8 cellular contexts compared by ENCODE assay signal in genomic region chr14:91059576-91060471, GRCh38. TPM values are rescaled to one million over a fixed set of nuclear protein-coding genes. Genes with fewer than 3 reads are reported as not detected.
DNase-seq lines count a peak whose midpoint lies in the region; ATAC-seq and TF ChIP-seq lines count a peak whose summit lies in the region.

No MANE protein-coding gene starts in this region.

- H3K4me1 ChIP-seq in Karpas-422 (ENCODE audit: low read length) (peaks cover 35% of the 10 kb centered on the region), right cardiac atrium (ENCODE audit: control insufficient read depth, insufficient read depth, low read length) (no peaks in the 10 kb centered on the region)

- peak overlapping the region; percentile 95 for H3K4me2 ChIP-seq in Karpas-422 (ENCODE audit: low read depth, low read length, poor library complexity, severe bottlenecking)

- intact Hi-C loops in right cardiac atrium (cut with DNase I), result loop anchor here in 3 of 4 donors (5.0 to 10.0 kb wide), 4 partner anchors 42 to 112 kb away; no protein-coding TSS in a partner anchor

- H3K9me2 ChIP-seq in Karpas-422 (replicated peaks; ENCODE audit: insufficient read depth, low read length), result 0 out of 2 replicates have a peak, but pooled peaks cover 3% of the 10 kb centered on the region

- peak overlapping the region in 2 of 3 donors; percentile 83 to 88 for H3K4me3 Mint-ChIP-seq in T-cell

- H3K4me3 ChIP-seq in Karpas-422 (ENCODE audit: low read length) (peak overlapping the region; percentile 85), right cardiac atrium (ENCODE audit: low read length) (peak overlapping the region; percentile 83), retinal pigment epithelial cell (ENCODE audit: low read length) (peak overlapping the region; percentile 88)

- peaks cover 4% of the 10 kb centered on the region for H3K36me3 Mint-ChIP-seq in T-cell

- peaks cover 27% of the 10 kb centered on the region; the same call in 1 of the 2 replicates for H4K20me1 ChIP-seq in Karpas-422 (ENCODE audit: insufficient read depth, low read depth, low read length)

- no peaks in the 10 kb centered on the region for H3K79me2 ChIP-seq in Karpas-422 (ENCODE audit: low read length)

- POLR2A ChIA-PET in T-cell (lab: Charles Lee), result interaction anchor here (0.8 to 1.5 kb wide), 4 partner anchors 11 to 677 kb away, joined by 3 to 6 read pairs (median 5); partner anchors contain the start of gene DGLUCY (in 1 of the 2)

- peak overlapping the region; percentile 80 for H2AFZ ChIP-seq in Karpas-422 (ENCODE audit: low read length)

- DNase-seq in ELF-1 (ENCODE audit: low read depth, low spot score) (peak; percentile 68), Karpas-422 (peak; percentile 85), T-cell (peak; percentile 30 to 65 (median 52)), amniotic stem cell (lab: John Stamatoyannopoulos, UW) (peak; percentile 23), right cardiac atrium (peak; percentile 26 to 88 (median 74)), retinal pigment epithelial cell (ENCODE audit: low read depth) (no peak), superior temporal gyrus (ENCODE audit: extremely low spot score) (no peak)

- H3K9me3 ChIP-seq in Karpas-422 (ENCODE audit: low read length), result no peaks in the 10 kb centered on the region
- H3K9me3 ChIP-seq in right cardiac atrium (ENCODE audit: control insufficient read depth, low read length), result no peaks in the 10 kb centered on the region

- H3K27ac Mint-ChIP-seq in T-cell, result peak overlapping the region; percentile 49 to 58

- no peaks in the 10 kb centered on the region for H3K27me3 Mint-ChIP-seq in T-cell

- peak overlapping the region; percentile 84 for H3K9ac ChIP-seq in Karpas-422 (ENCODE audit: low read length)

- peaks cover 0 to 8% (median 0%) of the 10 kb centered on the region in 3 donors for H3K9me3 Mint-ChIP-seq in T-cell

- no peak for TF ChIP-seq CTCF in retinal pigment epithelial cell (conservative IDR thresholded peaks at IDR 0.05; ENCODE audit: low read depth, low read length)

- H3K36me3 ChIP-seq in Karpas-422 (ENCODE audit: insufficient read depth, low read length), result no peaks in the 10 kb centered on the region

- H3K27ac ChIP-seq in Karpas-422 (ENCODE audit: low read length), result peak overlapping the region; percentile 65
- peak overlapping the region; percentile 91 for H3K27ac ChIP-seq in right cardiac atrium (ENCODE audit: low read length)

- H3K4me1 Mint-ChIP-seq in T-cell, result peaks cover 58 to 65% (median 63%) of the 10 kb centered on the region in 3 donors

- no peaks in the 10 kb centered on the region for H3K27me3 ChIP-seq in Karpas-422 (ENCODE audit: low read length)
- no peaks in the 10 kb centered on the region for H3K27me3 ChIP-seq in right cardiac atrium (ENCODE audit: control insufficient read depth, insufficient read depth)

- CTCF ChIA-PET in T-cell (lab: Charles Lee), result interaction anchor here in 1 of 2 donors (0.7 to 3.1 kb wide), 7 partner anchors 18 to 355 kb away, joined by 3 to 17 read pairs (median 3); partner anchors contain the start of gene DGLUCY

- peak; percentile 8 for ATAC-seq in GM21786 (IDR thresholded peaks at IDR 0.05; ENCODE audit: unreplicated experiment)
- peak; percentile 14 to 30 (median 20) for ATAC-seq in T-cell (replicated peaks in 1 of 4)
- ATAC-seq in right cardiac atrium, result peak; percentile 66 to 68

- WGBS in right cardiac atrium, result 1% methylated on average over 88 of the region's 88 CpGs

RNA-seq across cellular contexts. Expression of gene RPS6KA5, which starts 0.6 kb away (rescaled TPM):
- total RNA-seq in Karpas-422 (2014; rRNA removed; shearing (Covaris generic); ENCODE audit: low replicate concordance), result 5.5 and 7.8 TPM in 2 replicates
- total RNA-seq in T-cell, result 10 to 100 TPM; 28.8 to 39.8 (median 35.3) TPM
- total RNA-seq in right cardiac atrium, result 10 to 100 TPM in 3 of 4 donors, 1 to 10 TPM in 1; 9.9 to 15.5 (median 13.2) TPM
- polyA plus RNA-seq in right cardiac atrium, result 2.0 TPM

RNA-seq across cellular contexts. Expression of gene DGLUCY, which starts 54.0 kb away (rescaled TPM):
- total RNA-seq in Karpas-422 (2014; rRNA removed; shearing (Covaris generic); ENCODE audit: low replicate concordance), result 90.0 and 99.9 TPM in 2 replicates
- total RNA-seq in T-cell, result 100 to 1,000 TPM in 2 of 5 donors, 10 to 100 TPM in 3; 69.8 to 144 (median 99.8) TPM
- total RNA-seq in right cardiac atrium, result 100 to 1,000 TPM; 145 to 208 (median 179) TPM
- 112 TPM for polyA plus RNA-seq in right cardiac atrium

Comparison
In these comparisons a context has a peak if more than half of its experiments do, and no peak if none do; other contexts are left out.
1. DNase-seq: peak in ELF-1 (single experiment), Karpas-422 (single experiment), T-cell (34 of 34), amniotic stem cell (single experiment) and right cardiac atrium (3 of 3); none in retinal pigment epithelial cell (single experiment) and superior temporal gyrus (single experiment).
2. ATAC-seq: peak in every context shown above with its lines; median percentile 67 in right cardiac atrium; 20 in T-cell; 8 in GM21786.
3. Peak in every context shown above with its lines, with median percentiles within 50 percentile points of each other: H3K4me3 ChIP-seq.